12 cellular contexts compared by ENCODE assay signal in genomic region chr17:29713626-29714025, GRCh38.
DNase-seq lines count a peak whose midpoint lies in the region; ATAC-seq, FAIRE-seq and TF ChIP-seq lines count a peak whose summit lies in the region.
"Had no signal": no experiment of that assay in that cellular context is flagged by ENCODE, and none has a peak within 500 bp of the region (broad histone marks: within the 10 kb centered on the region; RNA-seq: fewer than 3 reads in every experiment).

No MANE protein-coding gene starts in this region.

- no peak overlapping the region for H2AFZ ChIP-seq in H1 (ENCODE audit: low read length)

- no peak overlapping the region for H2AK5ac ChIP-seq in H1 (ENCODE audit: low read depth, low read length)

- TF ChIP-seq POLR2A in H1 (IDR thresholded peaks at IDR 0.05; ENCODE audit: control extremely low read depth in 1 of 2, low read depth in 2 of 2, low read length in 2 of 2): no peak
- no peak for TF ChIP-seq POLR2A in uterus (IDR thresholded peaks at IDR 0.05)

- H3K36me3 ChIP-seq in H1 (ENCODE audit: control insufficient read depth in 2 of 4, insufficient read depth in 4 of 4, low read length in 3 of 4) (no peaks in the 10 kb centered on the region), stomach smooth muscle (ENCODE audit: control insufficient read depth in 2 of 2, insufficient read depth in 2 of 2, low read length in 2 of 2) (no peaks in the 10 kb centered on the region), uterus (no peaks in the 10 kb centered on the region)

- H4K5ac ChIP-seq in H1 (ENCODE audit: insufficient read length, low read depth, low read length): no peak overlapping the region

- no peak overlapping the region for H2BK20ac ChIP-seq in H1 (ENCODE audit: low read length)

- H3K23ac ChIP-seq in H1 (ENCODE audit: insufficient read length): no peak overlapping the region

- no peak overlapping the region for H2BK15ac ChIP-seq in H1 (ENCODE audit: low read length)

- POLR2A ChIA-PET in H1 (lab: Charles Lee; ENCODE audit: partially characterized antibody): no interaction called here

- H3K4me3 Mint-ChIP-seq in activated naive CD4-positive, alpha-beta T cell treated with anti-CD3 and anti-CD28 coated beads for 36 hours: no peak overlapping the region
- H3K4me3 Mint-ChIP-seq in IgD-negative memory B cell: peak overlapping the region; percentile 28 to 85 (median 62)

- H3K79me1 ChIP-seq in H1 (ENCODE audit: low read depth, low read length): no peaks in the 10 kb centered on the region

- no peak overlapping the region for H2BK120ac ChIP-seq in H1 (replicated peaks; ENCODE audit: low read depth, low read length)

- TF ChIP-seq RAD21 in H1 (IDR thresholded peaks at IDR 0.05 in 1 of 2, conservative IDR thresholded peaks at IDR 0.05 in 1 of 2; ENCODE audit: low read depth in 2 of 2, low read length in 2 of 2): no peak

- H2BK12ac ChIP-seq in H1 (ENCODE audit: low read depth, low read length): 0 out of 2 replicates have a peak overlapping the region, but pooled peaks have one; percentile 1

- H3K27ac Mint-ChIP-seq in activated naive CD4-positive, alpha-beta T cell treated with anti-CD3 and anti-CD28 coated beads, Interleukin-2, amount 50 U/mL, for 72 hours: peak overlapping the region; percentile 47 to 81
- H3K27ac Mint-ChIP-seq in activated naive CD4-positive, alpha-beta T cell treated with anti-CD3 and anti-CD28 coated beads for 36 hours: no peak overlapping the region
- H3K27ac Mint-ChIP-seq in IgD-negative memory B cell: peak overlapping the region; percentile 79 to 98 (median 96)

- H3K27ac ChIP-seq in H1 (ENCODE audit: low read depth, low read length) (no peak overlapping the region), stomach smooth muscle (ENCODE audit: low read length) (peak overlapping the region; percentile 18), uterus (no peak overlapping the region)

- H3K9me3 ChIP-seq in H1 (ENCODE audit: insufficient read depth in 2 of 2, low read depth in 1 of 2, low read length in 1 of 2) (no peaks in the 10 kb centered on the region), stomach smooth muscle (ENCODE audit: control insufficient read depth in 2 of 2, low read length in 2 of 2) (no peaks in the 10 kb centered on the region), uterus (no peaks in the 10 kb centered on the region)

- H3K4me1 ChIP-seq in H1 (replicated peaks in 1 of 4; ENCODE audit: control insufficient read depth in 3 of 4, insufficient read depth in 4 of 4, low read length in 3 of 4): peaks cover 0 to 15% (median under 1%) of the 10 kb centered on the region in 4 experiments; a peak in 2 of 7 replicates
- H3K4me1 ChIP-seq in stomach smooth muscle (ENCODE audit: control insufficient read depth, insufficient read depth, low read length): no peaks in the 10 kb centered on the region
- H3K4me1 ChIP-seq in uterus: no peaks in the 10 kb centered on the region

- peaks cover 0 to 48% of the 10 kb centered on the region in 2 donors for H3K36me3 Mint-ChIP-seq in activated naive CD4-positive, alpha-beta T cell treated with anti-CD3 and anti-CD28 coated beads, Interleukin-2, amount 50 U/mL, for 72 hours
- H3K36me3 Mint-ChIP-seq in activated naive CD4-positive, alpha-beta T cell treated with anti-CD3 and anti-CD28 coated beads for 36 hours (ENCODE audit: low read depth): peaks cover 7% of the 10 kb centered on the region
- H3K36me3 Mint-ChIP-seq in IgD-negative memory B cell: peaks cover 10% of the 10 kb centered on the region

- H3K27me3 ChIP-seq in H1 (replicated peaks in 1 of 4; ENCODE audit: control insufficient read depth in 3 of 4, extremely low read depth in 1 of 4, insufficient read depth in 3 of 4, low read length in 3 of 4) (no peaks in the 10 kb centered on the region), stomach smooth muscle (ENCODE audit: control insufficient read depth in 1 of 2, insufficient read depth in 2 of 2, low read length in 2 of 2) (no peaks in the 10 kb centered on the region), uterus (no peaks in the 10 kb centered on the region)

- CTCF ChIA-PET in activated naive CD4-positive, alpha-beta T cell treated with anti-CD3 and anti-CD28 coated beads for 36 hours (lab: Charles Lee): interaction anchor here (0.7 kb wide), 1 partner anchor 65 kb away, joined by 3 read pairs; no protein-coding TSS in a partner anchor
- CTCF ChIA-PET in H1 (lab: Charles Lee; ENCODE audit: partially characterized antibody): interaction anchor here (0.6 kb wide), 2 partner anchors 37 to 793 kb away, joined by 3 read pairs; no protein-coding TSS in a partner anchor

- no peaks in the 10 kb centered on the region for H3K23me2 ChIP-seq in H1 (ENCODE audit: low read depth, low read length)

- no peak overlapping the region for H3K18ac ChIP-seq in H1 (ENCODE audit: extremely low read depth, low read length)

- intact Hi-C loops in activated naive CD4-positive, alpha-beta T cell treated with anti-CD3 and anti-CD28 coated beads for 36 hours (cut with micrococcal nuclease): no loop called here
- intact Hi-C loops in uterus (cut with DNase I; ENCODE audit: low total_unique reads): no loop called here

- H4K91ac ChIP-seq in H1 (replicated peaks; ENCODE audit: insufficient read length, low read length): no peak overlapping the region

- TF ChIP-seq CTCF in H1 (IDR thresholded peaks at IDR 0.05; ENCODE audit: control extremely low read depth in 1 of 3, insufficient read depth in 1 of 3, low read depth in 1 of 3, low read length in 3 of 3): no peak
- no peak for TF ChIP-seq CTCF in uterus (IDR thresholded peaks at IDR 0.05)

- FAIRE-seq in H1 (lab: Jason Lieb, UNC): no peak
- FAIRE-seq: colon had no signal

- no peak overlapping the region for H3K14ac ChIP-seq in H1 (ENCODE audit: insufficient read length)

- no peak overlapping the region for H4K8ac ChIP-seq in H1 (ENCODE audit: extremely low read depth, insufficient read depth, low read length)

- no peak for DNase-seq in activated naive CD4-positive, alpha-beta T cell treated with anti-CD3 and anti-CD28 coated beads, Interleukin-2, amount 50 U/mL, for 72 hours (ENCODE audit: low spot score in 2 of 2)
- DNase-seq in activated naive CD4-positive, alpha-beta T cell treated with anti-CD3 and anti-CD28 coated beads for 36 hours: no peak
- DNase-seq in H1 (ENCODE audit: low read depth in 1 of 2, low spot score in 2 of 2): no peak
- no peak for DNase-seq in putamen (ENCODE audit: low spot score)
- no peak for DNase-seq in uterus
- DNase-seq: NCI-H146; NCI-H526 treated with DMSO at 0.1 percent for 48 hours; stimulated activated CD8-positive, alpha-beta memory T cell treated with anti-CD3 and anti-CD28 coated beads, Interleukin-4, amount 100 ng/mL, for 48 hours had no signal

- H3K9ac ChIP-seq in H1 (replicated peaks in 1 of 4; ENCODE audit: extremely low read depth in 1 of 4, low read depth in 3 of 4, low read length in 3 of 4) (no peak overlapping the region), stomach smooth muscle (ENCODE audit: low read length in 2 of 2) (no peak overlapping the region)

- H3K79me2 ChIP-seq in H1 (ENCODE audit: control insufficient read depth in 1 of 2, insufficient read depth in 2 of 2, low read length in 2 of 2): no peaks in the 10 kb centered on the region

- peak in 1 of 2 donors; percentile 20 for ATAC-seq in activated naive CD4-positive, alpha-beta T cell treated with anti-CD3 and anti-CD28 coated beads, Interleukin-2, amount 50 U/mL, for 72 hours
- no peak for ATAC-seq in HG03469 (IDR thresholded peaks at IDR 0.05; ENCODE audit: unreplicated experiment)

- H3K56ac ChIP-seq in H1 (replicated peaks; ENCODE audit: insufficient read length, low read depth, low read length): no peak overlapping the region

- peaks cover 71% of the 10 kb centered on the region for H3K4me1 Mint-ChIP-seq in activated naive CD4-positive, alpha-beta T cell treated with anti-CD3 and anti-CD28 coated beads for 36 hours (ENCODE audit: low read depth)
- H3K4me1 Mint-ChIP-seq in IgD-negative memory B cell: peaks cover 68 to 78% (median 75%) of the 10 kb centered on the region in 3 donors

- no peak overlapping the region for H2BK5ac ChIP-seq in H1 (ENCODE audit: low read depth, low read length)

- no peaks in the 10 kb centered on the region for H3K27me3 Mint-ChIP-seq in activated naive CD4-positive, alpha-beta T cell treated with anti-CD3 and anti-CD28 coated beads for 36 hours (ENCODE audit: low read depth)
- no peaks in the 10 kb centered on the region for H3K27me3 Mint-ChIP-seq in IgD-negative memory B cell

- no peak overlapping the region for H3K4ac ChIP-seq in H1 (replicated peaks; ENCODE audit: insufficient read length, low read depth, low read length)

- peaks cover 0 to 6% of the 10 kb centered on the region in 2 donors for H3K9me3 Mint-ChIP-seq in activated naive CD4-positive, alpha-beta T cell treated with anti-CD3 and anti-CD28 coated beads, Interleukin-2, amount 50 U/mL, for 72 hours
- no peaks in the 10 kb centered on the region for H3K9me3 Mint-ChIP-seq in activated naive CD4-positive, alpha-beta T cell treated with anti-CD3 and anti-CD28 coated beads for 36 hours
- H3K9me3 Mint-ChIP-seq in IgD-negative memory B cell: no peaks in the 10 kb centered on the region

- H4K20me1 ChIP-seq in H1 (replicated peaks in 1 of 2; ENCODE audit: control insufficient read depth in 1 of 2, insufficient read depth in 2 of 2, low read length in 2 of 2): no peaks in the 10 kb centered on the region

- no peak overlapping the region for H3K4me2 ChIP-seq in H1 (ENCODE audit: insufficient read depth in 1 of 2, low read depth in 2 of 2, low read length in 2 of 2)

- TF ChIP-seq EP300 in H1 (IDR thresholded peaks at IDR 0.05; ENCODE audit: borderline replicate concordance in 1 of 2, low read depth in 2 of 2, low read length in 2 of 2): no peak

- no peak overlapping the region for H3K4me3 ChIP-seq in H1 (ENCODE audit: extremely low read depth in 1 of 4, insufficient read depth in 2 of 4, low read depth in 3 of 4, low read length in 4 of 4)
- no peak overlapping the region for H3K4me3 ChIP-seq in stomach smooth muscle (ENCODE audit: low read length in 2 of 2)
- no peak overlapping the region for H3K4me3 ChIP-seq in uterus

TF ChIP-seq in H1, 55 proteins besides CTCF, POLR2A, EP300 and RAD21:
- TF ChIP-seq SP1 (IDR thresholded peaks at IDR 0.05; ENCODE audit: low read depth, low read length) (no peak), SIN3A (conservative IDR thresholded peaks at IDR 0.05 in 1 of 2, IDR thresholded peaks at IDR 0.05 in 1 of 2; ENCODE audit: low read depth in 1 of 2, low read length in 2 of 2) (no peak), SIX5 (IDR thresholded peaks at IDR 0.05; ENCODE audit: low read depth, low read length) (no peak), GTF2F1 (IDR thresholded peaks at IDR 0.05; ENCODE audit: borderline replicate concordance, low read depth, low read length) (no peak), EGR1 (IDR thresholded peaks at IDR 0.05; ENCODE audit: borderline replicate concordance, low read depth, low read length) (no peak), MAFK (IDR thresholded peaks at IDR 0.05; ENCODE audit: low read depth, low read length) (no peak)
